19 cellular contexts compared by ENCODE assay signal in the genomic region with DNA sequence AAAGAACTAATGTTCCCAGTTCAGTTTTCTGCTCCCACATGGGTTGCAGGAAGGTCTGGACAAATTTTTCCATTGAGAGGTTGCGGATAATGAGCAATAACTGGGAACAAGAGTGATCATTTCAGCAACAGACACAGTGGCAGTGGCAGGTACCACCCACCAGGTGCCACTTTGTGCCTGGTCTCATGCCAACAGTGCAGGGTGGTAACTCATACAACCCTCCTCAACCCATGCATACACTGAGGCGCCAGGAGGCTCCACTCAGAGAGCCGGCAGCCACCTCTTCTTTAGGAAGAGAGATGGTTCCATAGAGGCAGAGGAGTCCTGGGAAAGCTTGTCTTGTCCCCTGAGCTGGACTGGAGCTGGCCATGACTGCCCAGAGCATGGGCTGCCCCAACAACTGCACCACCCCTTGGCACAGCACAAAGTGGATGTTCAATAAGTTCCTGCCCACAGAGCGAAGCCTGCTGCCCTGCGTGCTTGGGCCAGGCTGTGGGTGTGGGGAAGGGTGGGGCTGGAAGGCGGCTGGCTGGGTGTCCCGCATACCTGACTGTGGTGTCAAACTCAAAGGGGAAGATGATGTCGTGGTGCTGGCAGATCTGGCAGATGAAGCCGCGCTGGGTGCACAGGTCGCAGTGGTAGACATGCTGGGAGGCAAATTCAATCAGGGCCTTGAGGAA. TPM values are rescaled to one million over a fixed set of nuclear protein-coding genes. Genes with fewer than 3 reads are reported as not detected.
A peak's percentile ranks its signal among the peaks of the same experiment; 100 is the strongest.
DNase-seq lines count a peak whose midpoint lies in the region; ATAC-seq and TF ChIP-seq lines count a peak whose summit lies in the region.
"Had no signal": no experiment of that assay in that cellular context is flagged by ENCODE, and none has a peak within 500 bp of the region (broad histone marks: within the 10 kb centered on the region; RNA-seq: fewer than 3 reads in every experiment).

No MANE protein-coding gene starts in this region.

- intact Hi-C loops in upper lobe of right lung (cut with DNase I): no loop called here
- intact Hi-C loops in activated T-helper 2 cell treated with anti-CD3 and anti-CD28 coated beads, Interferon-gamma antibody, Interleukin-2, Interleukin-4, amounts not matched to agents 10 μg/mL and 5 μg/mL and 100 μg/mL, durations not matched to agents 14 hours and 24 hours and 36 hours (cut with micrococcal nuclease): no loop called here

- in situ Hi-C loops in G401 (cut with HindIII; ENCODE audit: low sequenced_read_pairs): no loop called here

- peaks cover 11% of the 10 kb centered on the region for H3K4me1 Mint-ChIP-seq in activated T-helper 2 cell treated with anti-CD3 and anti-CD28 coated beads, Interferon-gamma antibody, Interleukin-2, Interleukin-4, amounts not matched to agents 10 μg/mL and 5 μg/mL and 100 μg/mL, durations not matched to agents 14 hours and 24 hours and 36 hours (ENCODE audit: low read depth)

- H3K27ac Mint-ChIP-seq in activated T-helper 2 cell treated with anti-CD3 and anti-CD28 coated beads, Interferon-gamma antibody, Interleukin-2, Interleukin-4, amounts not matched to agents 10 μg/mL and 5 μg/mL and 100 μg/mL, durations not matched to agents 14 hours and 24 hours and 36 hours: no peak overlapping the region
- H3K27ac Mint-ChIP-seq: activated naive CD8-positive, alpha-beta T cell; activated T-cell treated with anti-CD3 and anti-CD28 coated beads, Interleukin-2, amount 50 U/mL, for 72 hours; T-helper 1 cell treated with Interleukin-12 subunit alpha and Interleukin-12 subunit beta and Interleukin-4 antibody, amounts not matched to agents 30 μg/mL and 1 μg/mL, for 36 hours had no signal

- peaks cover 7% of the 10 kb centered on the region for H3K4me1 ChIP-seq in upper lobe of right lung
- H3K4me1 ChIP-seq: thyroid gland had no signal

- peaks cover 30% of the 10 kb centered on the region for H3K36me3 ChIP-seq in upper lobe of right lung

- no peaks in the 10 kb centered on the region for H3K27me3 ChIP-seq in upper lobe of right lung
- H3K27me3 ChIP-seq: thyroid gland had no signal

- no peaks in the 10 kb centered on the region for H3K9me3 ChIP-seq in upper lobe of right lung
- H3K9me3 ChIP-seq: thyroid gland had no signal

- no peaks in the 10 kb centered on the region for H3K27me3 Mint-ChIP-seq in activated T-helper 2 cell treated with anti-CD3 and anti-CD28 coated beads, Interferon-gamma antibody, Interleukin-2, Interleukin-4, amounts not matched to agents 10 μg/mL and 5 μg/mL and 100 μg/mL, durations not matched to agents 14 hours and 24 hours and 36 hours (ENCODE audit: low read depth)
- H3K27me3 Mint-ChIP-seq: activated naive CD8-positive, alpha-beta T cell had no signal

- no peaks in the 10 kb centered on the region for H3K9me3 Mint-ChIP-seq in activated T-helper 2 cell treated with anti-CD3 and anti-CD28 coated beads, Interferon-gamma antibody, Interleukin-2, Interleukin-4, amounts not matched to agents 10 μg/mL and 5 μg/mL and 100 μg/mL, durations not matched to agents 14 hours and 24 hours and 36 hours
- H3K9me3 Mint-ChIP-seq: activated T-cell treated with anti-CD3 and anti-CD28 coated beads, Interleukin-2, amount 50 U/mL, for 72 hours; T-helper 1 cell treated with Interleukin-12 subunit alpha and Interleukin-12 subunit beta and Interleukin-4 antibody, amounts not matched to agents 30 μg/mL and 1 μg/mL, for 36 hours had no signal

- peak; percentile 17 for DNase-seq in NCI-H69 (lab: John Stamatoyannopoulos, UW)
- DNase-seq in epithelial cell of prostate (ENCODE audit: low read depth, low spot score): no peak
- peak; percentile 82 for DNase-seq in mucosa of gallbladder (ENCODE audit: low spot score)
- peak; percentile 62 for DNase-seq in upper lobe of right lung
- DNase-seq in NCI-H524 (lab: John Stamatoyannopoulos, UW): no peak
- DNase-seq in activated T-helper 2 cell treated with anti-CD3 and anti-CD28 coated beads, Interferon-gamma antibody, Interleukin-2, Interleukin-4, amounts not matched to agents 10 μg/mL and 5 μg/mL and 100 μg/mL, durations not matched to agents 14 hours and 24 hours and 36 hours (ENCODE audit: low spot score): no peak
- no peak for DNase-seq in G401 (ENCODE audit: low spot score)
- DNase-seq: activated CD4-positive, CD25-positive, alpha-beta regulatory T cell; activated T-cell treated with anti-CD3 and anti-CD28 coated beads, Interleukin-2, amount 50 U/mL, for 72 hours; dermis blood vessel endothelial cell; GM23248; kidney glomerular epithelial cell; NCI-H1436; NK-92 treated with Interleukin-12 subunit alpha and Interleukin-12 subunit beta, amount 100 ng/mL, for 24 hours; SHP77 treated with DMSO at 0.1 percent for 48 hours; thyroid gland had no signal

- H3K36me3 Mint-ChIP-seq in activated T-helper 2 cell treated with anti-CD3 and anti-CD28 coated beads, Interferon-gamma antibody, Interleukin-2, Interleukin-4, amounts not matched to agents 10 μg/mL and 5 μg/mL and 100 μg/mL, durations not matched to agents 14 hours and 24 hours and 36 hours (ENCODE audit: low read depth): no peaks in the 10 kb centered on the region
- H3K36me3 Mint-ChIP-seq: activated naive CD8-positive, alpha-beta T cell had no signal

- H3K27ac ChIP-seq in epithelial cell of prostate (peak overlapping the region; percentile 76), upper lobe of right lung (no peak overlapping the region)
- H3K27ac ChIP-seq: GM23248, thyroid gland had no signal

- H3K4me3 ChIP-seq in upper lobe of right lung: no peak overlapping the region
- H3K4me3 ChIP-seq: GM23248, smooth muscle cell, thyroid gland had no signal

- no peak for TF ChIP-seq CTCF in upper lobe of right lung (IDR thresholded peaks at IDR 0.05)

- ATAC-seq in upper lobe of right lung: peak; percentile 4
- ATAC-seq: activated T-cell treated with anti-CD3 and anti-CD28 coated beads, Interleukin-2, amount 50 U/mL, for 72 hours had no signal

- H3K4me3 Mint-ChIP-seq in activated T-helper 2 cell treated with anti-CD3 and anti-CD28 coated beads, Interferon-gamma antibody, Interleukin-2, Interleukin-4, amounts not matched to agents 10 μg/mL and 5 μg/mL and 100 μg/mL, durations not matched to agents 14 hours and 24 hours and 36 hours (ENCODE audit: low read depth): no peak overlapping the region
- H3K4me3 Mint-ChIP-seq: activated naive CD8-positive, alpha-beta T cell; activated T-cell treated with anti-CD3 and anti-CD28 coated beads, Interleukin-2, amount 50 U/mL, for 72 hours; T-helper 1 cell treated with Interleukin-12 subunit alpha and Interleukin-12 subunit beta and Interleukin-4 antibody, amounts not matched to agents 30 μg/mL and 1 μg/mL, for 36 hours had no signal

RNA-seq across cellular contexts. Expression of gene ARHGAP27, which starts 6.4 kb away (rescaled TPM):
- 98.1 TPM for total RNA-seq in mucosa of gallbladder
- total RNA-seq in upper lobe of right lung: 73.8 TPM
- 50.7 and 58.0 TPM in 2 replicates for total RNA-seq in activated T-helper 2 cell treated with anti-CD3 and anti-CD28 coated beads, Interferon-gamma antibody, Interleukin-2, Interleukin-4, amounts not matched to agents 10 μg/mL and 5 μg/mL and 100 μg/mL, durations not matched to agents 14 hours and 24 hours and 36 hours
- 20.9 and 24.9 TPM in 2 replicates for total RNA-seq in G401 (2014; rRNA removed; shearing (Covaris generic))

RNA-seq across cellular contexts. Expression of gene PLEKHM1, which starts 51.5 kb away (rescaled TPM):
- 71.9 TPM for total RNA-seq in mucosa of gallbladder
- 69.8 TPM for total RNA-seq in upper lobe of right lung
- total RNA-seq in activated T-helper 2 cell treated with anti-CD3 and anti-CD28 coated beads, Interferon-gamma antibody, Interleukin-2, Interleukin-4, amounts not matched to agents 10 μg/mL and 5 μg/mL and 100 μg/mL, durations not matched to agents 14 hours and 24 hours and 36 hours: 33.1 and 38.9 TPM in 2 replicates
- total RNA-seq in G401 (2014; rRNA removed; shearing (Covaris generic)): 5.6 and 8.7 TPM in 2 replicates

Comparison
In these comparisons a context has a peak if more than half of its experiments do, and no peak if none do; other contexts are left out.
1. DNase-seq: peak in NCI-H69 (single experiment), mucosa of gallbladder (single experiment) and upper lobe of right lung (single experiment); none in epithelial cell of prostate (single experiment), NCI-H524 (0 of 2), activated T-helper 2 cell treated with anti-CD3 and anti-CD28 coated beads, Interferon-gamma antibody, Interleukin-2, Interleukin-4, amounts not matched to agents 10 μg/mL and 5 μg/mL and 100 μg/mL, durations not matched to agents 14 hours and 24 hours and 36 hours (single experiment) and G401 (single experiment).